ENCODE assay signal across 16 cellular contexts in genomic region chr6:133761706-133762105, GRCh38.
A peak's percentile ranks its signal among the peaks of the same experiment; 100 is the strongest.
DNase-seq lines count a peak whose midpoint lies in the region; ATAC-seq and TF ChIP-seq lines count a peak whose summit lies in the region.
"Had no signal": no experiment of that assay in that cellular context is flagged by ENCODE, and none has a peak within 500 bp of the region (broad histone marks: within the 10 kb centered on the region; RNA-seq: fewer than 3 reads in every experiment).

No MANE protein-coding gene starts in this region.

- H4K20me1 ChIP-seq in fibroblast of lung (ENCODE audit: control insufficient read depth, extremely low read depth, insufficient read depth, low read length) = no peaks in the 10 kb centered on the region

- H3K79me2 ChIP-seq in fibroblast of lung (ENCODE audit: control insufficient read depth, insufficient read depth, low read length) = no peaks in the 10 kb centered on the region

- no peak overlapping the region for H3K4me3 Mint-ChIP-seq in endodermal cell
- H3K4me3 Mint-ChIP-seq: naive thymus-derived CD8-positive, alpha-beta T cell had no signal

- TF ChIP-seq CTCF in RWPE2 (IDR thresholded peaks at IDR 0.05; ENCODE audit: poor library complexity, severe bottlenecking) (no peak), fibroblast of lung (conservative IDR thresholded peaks at IDR 0.05 in 1 of 2, IDR thresholded peaks at IDR 0.05 in 1 of 2; ENCODE audit: low read depth in 1 of 2, low read length in 2 of 2) (no peak), sigmoid colon (IDR thresholded peaks at IDR 0.05) (no peak), endodermal cell (conservative IDR thresholded peaks at IDR 0.05) (no peak)

- TF ChIP-seq POLR2A in sigmoid colon (IDR thresholded peaks at IDR 0.05) = no peak

- no peak for TF ChIP-seq EP300 in sigmoid colon (IDR thresholded peaks at IDR 0.05)

- H3K4me3 ChIP-seq in RWPE2 (ENCODE audit: severe bottlenecking) (no peak overlapping the region), fibroblast of lung (replicated peaks in 1 of 4; ENCODE audit: control extremely low read depth in 1 of 4, insufficient read depth in 1 of 4, low read depth in 3 of 4, low read length in 4 of 4) (no peak overlapping the region), sigmoid colon (no peak overlapping the region), endodermal cell (ENCODE audit: low read length) (no peak overlapping the region)
- H3K4me3 ChIP-seq: cardiac muscle cell had no signal

- ATAC-seq in RWPE2 (ENCODE audit: low read depth) (peak; percentile 51; the same call in 1 of the 3 replicates), HG02970 (IDR thresholded peaks at IDR 0.05; ENCODE audit: low FRiP score, unreplicated experiment) (no peak), HG03139 (IDR thresholded peaks at IDR 0.05; ENCODE audit: unreplicated experiment) (no peak)
- ATAC-seq: naive thymus-derived CD8-positive, alpha-beta T cell had no signal

- no peaks in the 10 kb centered on the region for H3K9me3 ChIP-seq in RWPE2 (ENCODE audit: severe bottlenecking)
- H3K9me3 ChIP-seq in fibroblast of lung (ENCODE audit: control insufficient read depth, insufficient read depth, low read depth, low read length) = no peaks in the 10 kb centered on the region
- H3K9me3 ChIP-seq in sigmoid colon = no peaks in the 10 kb centered on the region
- no peaks in the 10 kb centered on the region for H3K9me3 ChIP-seq in endodermal cell (ENCODE audit: control insufficient read depth, low read length)

- H3K9me3 Mint-ChIP-seq in endodermal cell = no peaks in the 10 kb centered on the region

- H3K4me2 ChIP-seq in fibroblast of lung (ENCODE audit: extremely low read depth, insufficient read depth, low read length) = peak overlapping the region; percentile 54

- intact Hi-C loops in sigmoid colon (cut with DNase I) = loop anchor here (10.0 kb wide), 1 partner anchor 123 kb away; the partner anchor contains the start of gene TCF21

- no peaks in the 10 kb centered on the region for H3K4me1 Mint-ChIP-seq in endodermal cell
- H3K4me1 Mint-ChIP-seq: naive thymus-derived CD8-positive, alpha-beta T cell had no signal

- H2AFZ ChIP-seq in fibroblast of lung (ENCODE audit: low read length) = no peak overlapping the region

- no peaks in the 10 kb centered on the region for H3K36me3 Mint-ChIP-seq in endodermal cell (ENCODE audit: low read depth)
- H3K36me3 Mint-ChIP-seq: naive thymus-derived CD8-positive, alpha-beta T cell had no signal

- H3K27me3 Mint-ChIP-seq in endodermal cell (ENCODE audit: insufficient read depth) = no peaks in the 10 kb centered on the region

- DNase-seq in AG08396 (ENCODE audit: low spot score) (peak; percentile 34), RWPE2 (ENCODE audit: low spot score) (no peak), fibroblast of lung (ENCODE audit: low read depth in 2 of 2) (peak; percentile 73), sigmoid colon (no peak), endodermal cell (no peak)
- DNase-seq in stimulated activated CD4-positive, alpha-beta T cell treated with anti-CD3 and anti-CD28 coated beads, Interleukin-4, amount 100 ng/mL, for 24 hours = no peak
- DNase-seq: activated gamma-delta T cell; Calu3; GOT3; hippocampal formation; naive thymus-derived CD8-positive, alpha-beta T cell; NCI-H2227 treated with DMSO at 0.1 percent for 48 hours; stimulated activated CD4-positive, alpha-beta T cell treated with anti-CD3 and anti-CD28 coated beads, Interleukin-4, amount 100 ng/mL, for 4 hours had no signal

- H3K36me3 ChIP-seq in RWPE2 (ENCODE audit: low read depth) = no peaks in the 10 kb centered on the region
- H3K36me3 ChIP-seq in fibroblast of lung (ENCODE audit: control insufficient read depth, insufficient read depth, low read length) = no peaks in the 10 kb centered on the region
- H3K36me3 ChIP-seq in sigmoid colon = no peaks in the 10 kb centered on the region
- no peaks in the 10 kb centered on the region for H3K36me3 ChIP-seq in endodermal cell (ENCODE audit: control insufficient read depth, insufficient read depth, low read length)
- H3K36me3 ChIP-seq: cardiac muscle cell had no signal

- H3K9ac ChIP-seq in fibroblast of lung (ENCODE audit: insufficient read depth, low read length) = no peak overlapping the region
- H3K9ac ChIP-seq in endodermal cell (ENCODE audit: extremely low read depth, low read length, poor library complexity, severe bottlenecking) = no peak overlapping the region

- no peak overlapping the region for H3K27ac Mint-ChIP-seq in endodermal cell
- H3K27ac Mint-ChIP-seq: naive thymus-derived CD8-positive, alpha-beta T cell had no signal

- H3K27me3 ChIP-seq in RWPE2 (ENCODE audit: insufficient read depth, poor library complexity, severe bottlenecking) (no peaks in the 10 kb centered on the region), fibroblast of lung (ENCODE audit: control insufficient read depth, insufficient read depth, low read length) (no peaks in the 10 kb centered on the region), sigmoid colon (no peaks in the 10 kb centered on the region), endodermal cell (ENCODE audit: control insufficient read depth, insufficient read depth, low read length, poor library complexity, severe bottlenecking) (no peaks in the 10 kb centered on the region)

- H3K4me1 ChIP-seq in RWPE2 (ENCODE audit: insufficient read depth, poor library complexity, severe bottlenecking) (peaks cover 11% of the 10 kb centered on the region), fibroblast of lung (ENCODE audit: control insufficient read depth, extremely low read depth, insufficient read depth, low read length) (peaks cover 12% of the 10 kb centered on the region), sigmoid colon (no peaks in the 10 kb centered on the region), endodermal cell (ENCODE audit: control insufficient read depth, insufficient read depth, low read length) (no peaks in the 10 kb centered on the region)

- H3K27ac ChIP-seq in RWPE2 (ENCODE audit: poor library complexity, severe bottlenecking) (no peak overlapping the region), fibroblast of lung (ENCODE audit: insufficient read depth, low read length) (no peak overlapping the region), sigmoid colon (peak overlapping the region; percentile 22 to 72 (median 44)), endodermal cell (ENCODE audit: low read depth, low read length) (no peak overlapping the region)
- H3K27ac ChIP-seq: cardiac muscle cell had no signal

- 14 to 51% methylated on average over 1 of the region's 1 CpG for WGBS in sigmoid colon, 2 donors
- 71 to 100% methylated on average over 1 of the region's 1 CpG for WGBS in endodermal cell (ENCODE audit: insufficient coverage in 1 of 2, insufficient read length in 1 of 2), 2 experiments

Comparison
In these comparisons a context has a peak if more than half of its experiments do, and no peak if none do; other contexts are left out.
1. DNase-seq: peak in AG08396 (single experiment) and fibroblast of lung (2 of 2); none in RWPE2 (single experiment), sigmoid colon (single experiment), stimulated activated CD4-positive, alpha-beta T cell treated with anti-CD3 and anti-CD28 coated beads, Interleukin-4, amount 100 ng/mL, for 24 hours (single experiment) and endodermal cell (single experiment).
2. H3K27ac ChIP-seq: peak in sigmoid colon (4 of 4); none in RWPE2 (single experiment), fibroblast of lung (single experiment) and endodermal cell (single experiment).